Comparison of ENCODE assay signal across 1 cellular context in the genomic region with DNA sequence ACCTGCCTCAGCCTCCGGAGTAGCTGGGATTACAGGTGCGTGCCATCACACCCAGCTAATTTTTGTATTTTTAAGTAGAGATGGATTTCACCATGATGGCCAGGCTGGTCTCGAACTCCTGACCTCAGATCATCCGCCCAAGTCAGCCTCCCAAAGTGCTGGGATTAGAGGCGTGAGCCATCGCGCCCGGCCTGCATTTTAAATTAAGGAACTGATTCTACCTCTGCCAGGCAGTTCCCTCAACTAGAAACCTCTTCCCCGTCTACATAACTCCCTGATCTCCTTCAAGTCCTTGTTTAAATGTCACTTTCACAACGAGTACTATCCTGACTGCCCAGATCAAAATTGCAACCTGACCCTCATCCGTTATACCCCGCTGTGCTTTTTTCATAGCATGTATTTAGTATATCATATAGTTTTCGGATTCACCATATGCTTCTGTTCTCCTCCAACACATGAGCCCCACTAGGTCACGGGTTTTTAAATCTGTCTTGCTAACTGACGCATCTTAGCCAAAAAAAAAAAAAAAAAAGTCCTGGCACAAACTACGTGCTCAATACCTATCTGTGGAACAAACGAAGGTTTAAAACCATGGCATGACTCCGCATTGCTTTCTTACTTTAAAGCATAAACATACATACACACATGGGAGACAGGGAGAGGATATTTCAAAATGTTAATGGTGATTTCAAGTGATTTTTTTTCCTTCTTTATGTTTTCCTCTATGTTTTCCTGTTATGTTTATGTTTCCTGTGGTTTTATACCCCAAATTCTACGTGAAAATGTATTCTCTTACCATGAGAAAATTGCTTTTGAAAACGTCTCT.
TF ChIP-seq lines count a peak whose summit lies in the region.

No MANE protein-coding gene starts in this region.

TF ChIP-seq in H1, 55 proteins besides CTCF, POLR2A, EP300 and RAD21:
- TF ChIP-seq SUZ12 (IDR thresholded peaks at IDR 0.05; ENCODE audit: low read length): 0 out of 2 replicates have a peak, but pooled peaks have one; percentile 7
- no peak for TF ChIP-seq TAF7 (optimal IDR thresholded peaks at IDR 0.05; ENCODE audit: borderline replicate concordance, low read depth, low read length)
